20 cellular contexts compared by ENCODE assay signal in genomic region chr18:48887294-48887904, GRCh38.
DNase-seq lines count a peak whose midpoint lies in the region; ATAC-seq and TF ChIP-seq lines count a peak whose summit lies in the region.
"Had no signal": no experiment of that assay in that cellular context is flagged by ENCODE, and none has a peak within 500 bp of the region (broad histone marks: within the 10 kb centered on the region; RNA-seq: fewer than 3 reads in every experiment).

No MANE protein-coding gene starts in this region.

- no CpG with 5 or more reads among the region's 12 CpGs for WGBS in neuronal stem cell (ENCODE audit: extremely low coverage in 2 of 2, insufficient read length in 2 of 2, insufficient replicate concordance in 1 of 2), 2 donors

- no peak for ATAC-seq in activated CD4-positive, CD25-positive, alpha-beta regulatory T cell treated with anti-CD3 and anti-CD28 coated beads, Interleukin-2, amount 50 U/mL, for 24 hours
- ATAC-seq in HG02798 (IDR thresholded peaks at IDR 0.05; ENCODE audit: poor library complexity, unreplicated experiment) (no peak), HG03571 (IDR thresholded peaks at IDR 0.05; ENCODE audit: unreplicated experiment) (no peak)
- ATAC-seq: mucosa of descending colon, T-cell had no signal

- H3K27ac Mint-ChIP-seq in chondrocyte (ENCODE audit: unreplicated experiment): no peak overlapping the region
- H3K27ac Mint-ChIP-seq: B cell, T-cell had no signal

- no peaks in the 10 kb centered on the region for H3K9me3 ChIP-seq in BLaER1 treated with 17β-estradiol and CSF1 and Interleukin-3, amounts not matched to agents 10 nM and 100 nM (replicated peaks in 1 of 11)
- H3K9me3 ChIP-seq in neuronal stem cell (replicated peaks in 1 of 2; ENCODE audit: control insufficient read depth in 2 of 2, insufficient read depth in 1 of 2, low read depth in 1 of 2, low read length in 2 of 2): no peaks in the 10 kb centered on the region
- H3K9me3 ChIP-seq: mucosa of descending colon, stomach, transverse colon had no signal

- H3K36me3 ChIP-seq in BLaER1 treated with 17β-estradiol and CSF1 and Interleukin-3, amounts not matched to agents 10 nM and 100 nM: no peaks in the 10 kb centered on the region
- H3K36me3 ChIP-seq in neuronal stem cell (replicated peaks in 1 of 2; ENCODE audit: control insufficient read depth in 2 of 2, insufficient read depth in 2 of 2, low read length in 2 of 2): no peaks in the 10 kb centered on the region
- H3K36me3 ChIP-seq: stomach, transverse colon had no signal

- no peaks in the 10 kb centered on the region for H3K79me1 ChIP-seq in neuronal stem cell (ENCODE audit: low read depth, low read length)

- H4K8ac ChIP-seq in neuronal stem cell (ENCODE audit: low read depth, low read length): no peak overlapping the region

- no peak overlapping the region for H2BK120ac ChIP-seq in neuronal stem cell (ENCODE audit: low read depth, low read length)

- H3K14ac ChIP-seq in neuronal stem cell (ENCODE audit: low read length): no peak overlapping the region

- DNase-seq in activated CD4-positive, CD25-positive, alpha-beta regulatory T cell treated with anti-CD3 and anti-CD28 coated beads, Interleukin-2, amount 50 U/mL, for 72 hours: peak; percentile 22
- DNase-seq in chondrocyte (ENCODE audit: low spot score) (peak; percentile 63), neuronal stem cell (ENCODE audit: low spot score) (no peak), iPS-NIHi7 (ENCODE audit: extremely low spot score) (no peak)
- DNase-seq: activated CD4-positive, alpha-beta T cell treated with anti-CD3 and anti-CD28 coated beads, Interleukin-2, amount 50 U/mL, for 1 hour; activated gamma-delta T cell treated with Interleukin-2 at 50 U/mL for 16 hours; mucosa of descending colon; NCI-H1092 treated with DMSO at 0.1 percent for 48 hours; NCI-H1930; stimulated activated CD4-positive, alpha-beta T cell treated with anti-CD3 and anti-CD28 coated beads, Interleukin-4, amount 100 ng/mL, for 24 hours; stomach; T-cell; transverse colon had no signal

- H3K9ac ChIP-seq in BLaER1 treated with 17β-estradiol and CSF1 and Interleukin-3, amounts not matched to agents 10 nM and 100 nM: peak overlapping the region in 3 of 11 experiments; percentile 14 to 38 (median 24); a peak in 2 of 22 replicates
- no peak overlapping the region for H3K9ac ChIP-seq in neuronal stem cell (ENCODE audit: low read depth, low read length, poor library complexity)

- peaks cover 53% of the 10 kb centered on the region for H3K4me1 Mint-ChIP-seq in chondrocyte (ENCODE audit: low read depth)
- H3K4me1 Mint-ChIP-seq: B cell had no signal

- no peak overlapping the region for H3K4me3 Mint-ChIP-seq in chondrocyte (ENCODE audit: unreplicated experiment)
- H3K4me3 Mint-ChIP-seq: B cell; central memory CD8-positive, alpha-beta T cell; T-cell had no signal

- H2BK15ac ChIP-seq in neuronal stem cell (ENCODE audit: low read length): no peak overlapping the region

- H3K18ac ChIP-seq in neuronal stem cell (ENCODE audit: low read length): peak overlapping the region; percentile 53

- no peak overlapping the region for H3K27ac ChIP-seq in BLaER1 treated with 17β-estradiol and CSF1 and Interleukin-3, amounts not matched to agents 10 nM and 100 nM
- no peak overlapping the region for H3K27ac ChIP-seq in neuronal stem cell (replicated peaks; ENCODE audit: low read length)
- H3K27ac ChIP-seq: epithelial cell of prostate, stomach, transverse colon had no signal

- H3K4me2 ChIP-seq in BLaER1 treated with 17β-estradiol and CSF1 and Interleukin-3, amounts not matched to agents 10 nM and 100 nM: peak overlapping the region; percentile 9 to 66 (median 51); a peak in 20 of 22 replicates
- H3K4me2 ChIP-seq in neuronal stem cell (ENCODE audit: insufficient read depth, low read length, poor library complexity, severe bottlenecking): no peak overlapping the region

- TF ChIP-seq CTCF in chondrocyte (IDR thresholded peaks at IDR 0.05): no peak

- peak overlapping the region; percentile 35 for H2BK5ac ChIP-seq in neuronal stem cell (ENCODE audit: low read length)

- no peak overlapping the region for H3K4me3 ChIP-seq in BLaER1 treated with 17β-estradiol and CSF1 and Interleukin-3, amounts not matched to agents 10 nM and 100 nM
- no peak overlapping the region for H3K4me3 ChIP-seq in neuronal stem cell (ENCODE audit: low read length in 2 of 2)
- H3K4me3 ChIP-seq: mucosa of descending colon, stomach, transverse colon had no signal

- H2AFZ ChIP-seq in neuronal stem cell (ENCODE audit: low read length): no peak overlapping the region

- H4K20me1 ChIP-seq in BLaER1 treated with 17β-estradiol and CSF1 and Interleukin-3, amounts not matched to agents 10 nM and 100 nM: no peaks in the 10 kb centered on the region

- H3K4ac ChIP-seq in neuronal stem cell (ENCODE audit: low read length): peak overlapping the region; percentile 27

- H3K27me3 Mint-ChIP-seq in chondrocyte (ENCODE audit: low read depth): no peaks in the 10 kb centered on the region
- H3K27me3 Mint-ChIP-seq: B cell; central memory CD8-positive, alpha-beta T cell; T-cell had no signal

- peak overlapping the region; percentile 5 for H2AK5ac ChIP-seq in neuronal stem cell (ENCODE audit: low read depth, low read length)

- H3K4me1 ChIP-seq in BLaER1 treated with 17β-estradiol and CSF1 and Interleukin-3, amounts not matched to agents 10 nM and 100 nM: peaks cover 24 to 56% (median 40%) of the 10 kb centered on the region in 10 experiments
- peaks cover 20 to 23% of the 10 kb centered on the region in 2 donors for H3K4me1 ChIP-seq in neuronal stem cell (ENCODE audit: control insufficient read depth in 2 of 2, insufficient read depth in 1 of 2, low read depth in 1 of 2, low read length in 2 of 2)

- no peaks in the 10 kb centered on the region for H3K9me3 Mint-ChIP-seq in chondrocyte (ENCODE audit: low read depth)
- H3K9me3 Mint-ChIP-seq: central memory CD8-positive, alpha-beta T cell; T-cell had no signal

- no peaks in the 10 kb centered on the region for H3K36me3 Mint-ChIP-seq in chondrocyte (ENCODE audit: low read depth)
- H3K36me3 Mint-ChIP-seq: T-cell had no signal

- H2BK12ac ChIP-seq in neuronal stem cell (ENCODE audit: low read length): peak overlapping the region; percentile 30

- H4K91ac ChIP-seq in neuronal stem cell (ENCODE audit: low read depth, low read length, poor library complexity): no peak overlapping the region

- no peak overlapping the region for H3K23ac ChIP-seq in neuronal stem cell (ENCODE audit: low read depth, low read length, poor library complexity)

- no peaks in the 10 kb centered on the region for H3K27me3 ChIP-seq in BLaER1 treated with 17β-estradiol and CSF1 and Interleukin-3, amounts not matched to agents 10 nM and 100 nM
- H3K27me3 ChIP-seq in neuronal stem cell (ENCODE audit: control insufficient read depth in 3 of 3, insufficient read depth in 3 of 3, low read depth in 1 of 3, low read length in 3 of 3): peaks cover 0 to 19% (median 0%) of the 10 kb centered on the region in 3 experiments
- H3K27me3 ChIP-seq: stomach, transverse colon had no signal

Comparison
In these comparisons a context has a peak if more than half of its experiments do, and no peak if none do; other contexts are left out.
1. DNase-seq: peak in activated CD4-positive, CD25-positive, alpha-beta regulatory T cell treated with anti-CD3 and anti-CD28 coated beads, Interleukin-2, amount 50 U/mL, for 72 hours (single experiment) and chondrocyte (single experiment); none in neuronal stem cell (single experiment) and iPS-NIHi7 (single experiment).